ENCODE assay signal across 8 cellular contexts in the genomic region with DNA sequence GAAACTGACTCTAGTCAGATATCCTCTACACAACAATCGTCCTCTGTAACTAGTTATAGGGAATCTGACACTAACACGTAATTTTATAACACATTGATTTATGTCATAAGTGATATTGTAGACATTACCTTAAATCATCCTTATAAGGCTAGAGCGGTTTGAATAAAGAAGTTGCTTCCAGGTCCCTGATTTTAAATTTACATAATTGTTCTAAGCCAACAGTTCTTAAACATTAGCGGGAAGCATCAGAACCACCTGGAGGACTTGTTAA. TPM values are rescaled to one million over a fixed set of nuclear protein-coding genes. Genes with fewer than 3 reads are reported as not detected.
A peak's percentile ranks its signal among the peaks of the same experiment; 100 is the strongest.
DNase-seq lines count a peak whose midpoint lies in the region; ATAC-seq and TF ChIP-seq lines count a peak whose summit lies in the region.

No MANE protein-coding gene starts in this region.

- H3K9me3 ChIP-seq in heart left ventricle: no peaks in the 10 kb centered on the region
- H3K9me3 ChIP-seq in mesodermal cell (ENCODE audit: control insufficient read depth, low read length): no peaks in the 10 kb centered on the region
- no peaks in the 10 kb centered on the region for H3K9me3 ChIP-seq in upper lobe of right lung

- intact Hi-C loops in heart left ventricle (cut with DNase I): no loop called here
- intact Hi-C loops in Right ventricle myocardium inferior (cut with DNase I): no loop called here
- intact Hi-C loops in upper lobe of right lung (cut with DNase I): no loop called here

- no peaks in the 10 kb centered on the region for H3K27me3 ChIP-seq in heart left ventricle
- no peaks in the 10 kb centered on the region for H3K27me3 ChIP-seq in upper lobe of right lung

- peak overlapping the region; percentile 86 to 98 (median 94) for H3K27ac ChIP-seq in heart left ventricle
- peak overlapping the region; percentile 92 for H3K27ac ChIP-seq in angular gyrus (ENCODE audit: low read depth, low read length)
- no peak overlapping the region for H3K27ac ChIP-seq in mesodermal cell (ENCODE audit: low read depth, low read length, severe bottlenecking)
- H3K27ac ChIP-seq in upper lobe of right lung: peak overlapping the region; percentile 92

- TF ChIP-seq CTCF in heart left ventricle (IDR thresholded peaks at IDR 0.05) (no peak), upper lobe of right lung (IDR thresholded peaks at IDR 0.05) (no peak)

- TF ChIP-seq POLR2A in heart left ventricle (IDR thresholded peaks at IDR 0.05): no peak

- no peak for ATAC-seq in heart left ventricle
- no peak for ATAC-seq in Right ventricle myocardium inferior
- ATAC-seq in upper lobe of right lung: no peak
- ATAC-seq in HG03378 (IDR thresholded peaks at IDR 0.05; ENCODE audit: unreplicated experiment): no peak
- no peak for ATAC-seq in GM21367 (IDR thresholded peaks at IDR 0.05; ENCODE audit: unreplicated experiment)

- WGBS in heart left ventricle, 4 donors: 40 to 48% (median 45%) methylated on average over 4 of the region's 4 CpGs
- WGBS in mesodermal cell (ENCODE audit: insufficient coverage in 2 of 2), 2 experiments: 50 to 67% methylated on average over 1 of the region's 4 CpGs

- H3K36me3 ChIP-seq in heart left ventricle (no peaks in the 10 kb centered on the region), mesodermal cell (ENCODE audit: control insufficient read depth, insufficient read depth, low read length) (no peaks in the 10 kb centered on the region), upper lobe of right lung (no peaks in the 10 kb centered on the region)

- DNase-seq in heart left ventricle: no peak
- no peak for DNase-seq in Right ventricle myocardium inferior (ENCODE audit: missing footprints)
- no peak for DNase-seq in upper lobe of right lung
- no peak for DNase-seq in D341Med (ENCODE audit: low spot score)

- H3K4me3 ChIP-seq in heart left ventricle: peak overlapping the region in 8 of 12 donors; percentile 70 to 94 (median 84)
- H3K4me3 ChIP-seq in mesodermal cell (ENCODE audit: extremely low read depth, insufficient read depth, low read length, poor library complexity, severe bottlenecking): peak overlapping the region; percentile 76
- H3K4me3 ChIP-seq in upper lobe of right lung: peak overlapping the region; percentile 89

- H3K4me1 ChIP-seq in heart left ventricle: peaks cover 7 to 61% (median 54%) of the 10 kb centered on the region in 12 donors
- H3K4me1 ChIP-seq in mesodermal cell (ENCODE audit: control insufficient read depth, insufficient read depth, low read length, poor library complexity, severe bottlenecking): no peaks in the 10 kb centered on the region
- peaks cover 48% of the 10 kb centered on the region for H3K4me1 ChIP-seq in upper lobe of right lung

RNA-seq across cellular contexts. Expression of a gene that starts 0.7 kb away (rescaled TPM):
- 10 to 100 TPM in 3 of 9 donors, 1 to 10 TPM in 6; 3.9 to 16.6 (median 9.6) TPM for total RNA-seq in heart left ventricle
- polyA plus RNA-seq in heart left ventricle: 1 to 10 TPM; 2.5 to 2.6 TPM
- 6.4 TPM for total RNA-seq in Right ventricle myocardium inferior
- 9.2 TPM for polyA plus RNA-seq in mesodermal cell (2013, experiment 1 of 2)
- polyA plus RNA-seq in mesodermal cell (2013, experiment 2 of 2): 9.7 TPM
- total RNA-seq in upper lobe of right lung: 14.4 TPM

RNA-seq across cellular contexts. Expression of a gene that starts 2.9 kb away (rescaled TPM):
- total RNA-seq in heart left ventricle (10 to 100 TPM; 15.4 to 98.9 (median 70.4) TPM), Right ventricle myocardium inferior (54.7 TPM), upper lobe of right lung (101 TPM)
- polyA plus RNA-seq in heart left ventricle: 10 to 100 TPM in 1 of 2 donors, 1 to 10 TPM in 1; 9.0 to 45.4 TPM
- polyA plus RNA-seq in mesodermal cell (2013, experiment 1 of 2): 33.1 TPM
- 36.1 TPM for polyA plus RNA-seq in mesodermal cell (2013, experiment 2 of 2)
